11 cellular contexts compared by ENCODE assay signal in genomic region chr2:75055820-75056675, GRCh38.
A peak's percentile ranks its signal among the peaks of the same experiment; 100 is the strongest.
DNase-seq lines count a peak whose midpoint lies in the region; ATAC-seq and TF ChIP-seq lines count a peak whose summit lies in the region.
"Had no signal": no experiment of that assay in that cellular context is flagged by ENCODE, and none has a peak within 500 bp of the region (broad histone marks: within the 10 kb centered on the region; RNA-seq: fewer than 3 reads in every experiment).

No MANE protein-coding gene starts in this region.

- H3K4me3 Mint-ChIP-seq in natural killer cell = no peak overlapping the region

- H3K4me1 ChIP-seq in HAP-1 (peaks cover 23% of the 10 kb centered on the region), osteoblast (ENCODE audit: insufficient read depth, low read length) (peaks cover 12% of the 10 kb centered on the region), A673 (ENCODE audit: insufficient read depth, low read length, poor library complexity, severe bottlenecking) (no peaks in the 10 kb centered on the region), sigmoid colon (no peaks in the 10 kb centered on the region)
- H3K4me1 ChIP-seq: breast epithelium, testis had no signal

- no TSS peak for BruUV-seq in A673 (replicated peaks; lab: Mats Ljungman, UMichigan)

- no peaks in the 10 kb centered on the region for H3K36me3 ChIP-seq in HAP-1 (replicated peaks)
- H3K36me3 ChIP-seq in MG63 = no peaks in the 10 kb centered on the region
- no peaks in the 10 kb centered on the region for H3K36me3 ChIP-seq in osteoblast (ENCODE audit: insufficient read depth, low read length)
- H3K36me3 ChIP-seq in A673 (ENCODE audit: insufficient read depth, low read length, poor library complexity, severe bottlenecking) = no peaks in the 10 kb centered on the region
- no peaks in the 10 kb centered on the region for H3K36me3 ChIP-seq in sigmoid colon
- H3K36me3 ChIP-seq: breast epithelium had no signal

- no peak overlapping the region for H3K27ac Mint-ChIP-seq in natural killer cell

- H3K4me2 ChIP-seq in osteoblast (ENCODE audit: insufficient read depth, low read length) = peak overlapping the region; percentile 44

- H3K4me3 ChIP-seq in HAP-1 = no peak overlapping the region
- H3K4me3 ChIP-seq in MG63 = no peak overlapping the region
- no peak overlapping the region for H3K4me3 ChIP-seq in osteoblast (ENCODE audit: insufficient read depth, low read length)
- no peak overlapping the region for H3K4me3 ChIP-seq in A673 (ENCODE audit: low read depth, low read length, poor library complexity, severe bottlenecking)
- H3K4me3 ChIP-seq in sigmoid colon = no peak overlapping the region
- H3K4me3 ChIP-seq: breast epithelium, skin epidermis, testis had no signal

- TF ChIP-seq CTCF in osteoblast (IDR thresholded peaks at IDR 0.05; ENCODE audit: extremely low read depth, low read depth, low read length) = no peak
- TF ChIP-seq CTCF in A673 (conservative IDR thresholded peaks at IDR 0.05; ENCODE audit: low read depth, low read length) = no peak
- no peak for TF ChIP-seq CTCF in sigmoid colon (IDR thresholded peaks at IDR 0.05)
- no peak for TF ChIP-seq CTCF in natural killer cell (IDR thresholded peaks at IDR 0.05)

- no peaks in the 10 kb centered on the region for H3K9me3 Mint-ChIP-seq in natural killer cell

- H3K4me1 Mint-ChIP-seq in natural killer cell = peaks cover 0 to 6% of the 10 kb centered on the region in 2 donors

- WGBS in sigmoid colon, 2 donors = 77% methylated on average over 10 of the region's 10 CpGs

- H3K27me3 ChIP-seq in HAP-1 (ENCODE audit: low read depth) (no peaks in the 10 kb centered on the region), MG63 (no peaks in the 10 kb centered on the region), osteoblast (ENCODE audit: insufficient read depth, low read length) (no peaks in the 10 kb centered on the region), A673 (replicated peaks; ENCODE audit: insufficient read depth, low read depth, low read length, poor library complexity) (no peaks in the 10 kb centered on the region), sigmoid colon (no peaks in the 10 kb centered on the region)
- H3K27me3 ChIP-seq: breast epithelium, testis had no signal

- H3K79me2 ChIP-seq in osteoblast (ENCODE audit: insufficient read depth, low read length) = no peaks in the 10 kb centered on the region

- peaks cover 5 to 24% of the 10 kb centered on the region in 2 donors for H3K27me3 Mint-ChIP-seq in natural killer cell (ENCODE audit: low read depth in 2 of 2)

- peak; percentile 67 for ATAC-seq in GM18873 (IDR thresholded peaks at IDR 0.05; ENCODE audit: low FRiP score, unreplicated experiment)
- no peak for ATAC-seq in natural killer cell

- CTCF ChIA-PET in A673 (lab: Charles Lee) = no interaction called here

- DNase-seq in HAP-1 (ENCODE audit: low spot score in 2 of 2) (peak; percentile 80 to 98), MG63 (peak; percentile 22), osteoblast (ENCODE audit: insufficient read length, low spot score, missing footprints) (peak; percentile 54), A673 (ENCODE audit: low spot score) (no peak), sigmoid colon (no peak), natural killer cell (no peak)
- DNase-seq: NCI-H1092, testis had no signal

- no peaks in the 10 kb centered on the region for H3K9me3 ChIP-seq in HAP-1
- no peaks in the 10 kb centered on the region for H3K9me3 ChIP-seq in MG63
- H3K9me3 ChIP-seq in osteoblast (ENCODE audit: low read depth, low read length) = no peaks in the 10 kb centered on the region
- H3K9me3 ChIP-seq in A673 (ENCODE audit: low read depth, low read length, poor library complexity, severe bottlenecking) = no peaks in the 10 kb centered on the region
- H3K9me3 ChIP-seq in sigmoid colon = no peaks in the 10 kb centered on the region
- H3K9me3 ChIP-seq: breast epithelium, testis had no signal

- H4K20me1 ChIP-seq in osteoblast (ENCODE audit: insufficient read depth, low read length) = no peaks in the 10 kb centered on the region

- H3K36me3 Mint-ChIP-seq in natural killer cell = no peaks in the 10 kb centered on the region

- no peak for TF ChIP-seq EP300 in sigmoid colon (IDR thresholded peaks at IDR 0.05)

- POLR2A ChIA-PET in A673 (lab: Charles Lee; ENCODE audit: low non-redundant PET) = no interaction called here

- intact Hi-C loops in A673 (cut with micrococcal nuclease; ENCODE audit: unreplicated experiment) (loop anchor here (10.0 kb wide), 1 partner anchor 549 kb away; no protein-coding TSS in a partner anchor), sigmoid colon (cut with DNase I) (no loop called here), natural killer cell (cut with micrococcal nuclease) (no loop called here)

- peak overlapping the region; percentile 27 for H2AFZ ChIP-seq in osteoblast (ENCODE audit: low read length)

- peak overlapping the region; percentile 41 for H3K27ac ChIP-seq in osteoblast (ENCODE audit: low read depth, low read length)
- H3K27ac ChIP-seq in A673 (ENCODE audit: low read depth, low read length, poor library complexity, severe bottlenecking) = no peak overlapping the region
- H3K27ac ChIP-seq in sigmoid colon = peak overlapping the region in 1 of 4 donors; percentile 25
- H3K27ac ChIP-seq: testis had no signal

- TF ChIP-seq POLR2A in sigmoid colon (IDR thresholded peaks at IDR 0.05) = no peak

- in situ Hi-C loops in HAP-1 (cut with MboI; ENCODE audit: low sequenced_read_pairs) = loop anchor here (10.0 kb wide), 1 partner anchor 549 kb away; no protein-coding TSS in a partner anchor

Comparison
In these comparisons a context has a peak if more than half of its experiments do, and no peak if none do; other contexts are left out.
1. DNase-seq: peak in HAP-1 (2 of 2), MG63 (single experiment) and osteoblast (single experiment); none in A673 (single experiment), sigmoid colon (single experiment) and natural killer cell (single experiment).